Comparison of ENCODE assay signal across 1 cellular context in the genomic region with DNA sequence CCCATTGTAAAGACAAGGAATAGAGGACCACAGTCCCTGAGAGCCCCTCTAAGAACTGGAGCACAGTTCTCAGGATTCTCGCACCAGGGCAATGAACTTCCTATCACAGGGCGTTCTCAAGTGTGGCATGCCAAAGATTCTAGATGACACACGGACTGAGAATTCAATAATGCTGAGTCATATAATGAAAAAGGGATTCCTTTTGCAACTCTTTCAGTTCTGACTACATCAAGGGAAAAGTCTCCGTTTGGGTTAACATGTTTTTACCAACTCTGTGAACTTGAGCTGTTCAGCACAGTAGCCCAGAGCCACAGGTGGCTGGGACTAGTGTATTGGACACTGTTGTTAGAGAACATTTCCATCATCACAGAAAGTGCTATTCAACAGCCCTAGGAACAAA.
TF ChIP-seq lines count a peak whose summit lies in the region.

No MANE protein-coding gene starts in this region.

TF ChIP-seq in endothelial cell of umbilical vein, 7 proteins besides CTCF, POLR2A, EP300 and RAD21:
- TF ChIP-seq GATA2 (IDR thresholded peaks at IDR 0.05; ENCODE audit: insufficient read depth, insufficient read length, low read depth, low read length), result no peak
- TF ChIP-seq JUN (IDR thresholded peaks at IDR 0.05; ENCODE audit: borderline replicate concordance, insufficient read depth, insufficient read length, low read depth), result peak; percentile 75
- TF ChIP-seq POLR2AphosphoS5 (IDR thresholded peaks at IDR 0.05; ENCODE audit: insufficient read depth, low read depth, low read length), result peak; percentile 81
- peak; percentile 87 for TF ChIP-seq FOS (IDR thresholded peaks at IDR 0.05; ENCODE audit: borderline replicate concordance, insufficient read depth, low read length)
TF ChIP-seq in endothelial cell of umbilical vein: peak in this region for 3.
